1 cellular context compared by ENCODE assay signal in genomic region chr18:23437357-23438045, GRCh38.
TF ChIP-seq lines count a peak whose summit lies in the region.

No MANE protein-coding gene starts in this region.

TF ChIP-seq in HepG2, 621 proteins besides CTCF, POLR2A, EP300 and RAD21 (continued from another document and continues in another):
- TF ChIP-seq, protein P1, sequence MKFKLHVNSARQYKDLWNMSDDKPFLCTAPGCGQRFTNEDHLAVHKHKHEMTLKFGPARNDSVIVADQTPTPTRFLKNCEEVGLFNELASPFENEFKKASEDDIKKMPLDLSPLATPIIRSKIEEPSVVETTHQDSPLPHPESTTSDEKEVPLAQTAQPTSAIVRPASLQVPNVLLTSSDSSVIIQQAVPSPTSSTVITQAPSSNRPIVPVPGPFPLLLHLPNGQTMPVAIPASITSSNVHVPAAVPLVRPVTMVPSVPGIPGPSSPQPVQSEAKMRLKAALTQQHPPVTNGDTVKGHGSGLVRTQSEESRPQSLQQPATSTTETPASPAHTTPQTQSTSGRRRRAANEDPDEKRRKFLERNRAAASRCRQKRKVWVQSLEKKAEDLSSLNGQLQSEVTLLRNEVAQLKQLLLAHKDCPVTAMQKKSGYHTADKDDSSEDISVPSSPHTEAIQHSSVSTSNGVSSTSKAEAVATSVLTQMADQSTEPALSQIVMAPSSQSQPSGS (CRISPR knock-in tag; IDR thresholded peaks at IDR 0.05), result no peak
- no peak for TF ChIP-seq ZBTB40 (IDR thresholded peaks at IDR 0.05)
- TF ChIP-seq ZBTB40 (CRISPR knock-in tag; IDR thresholded peaks at IDR 0.05), result peak; percentile 44; the same call in 1 of the 2 replicates
- TF ChIP-seq ZSCAN5A (CRISPR knock-in tag; IDR thresholded peaks at IDR 0.05; ENCODE audit: borderline replicate concordance), result peak; percentile 74; the same call in 1 of the 2 replicates
- TF ChIP-seq SMAD9 (CRISPR knock-in tag; IDR thresholded peaks at IDR 0.05), result 0 out of 2 replicates have a peak, but pooled peaks have one; percentile 59
- TF ChIP-seq ZBTB7B (CRISPR knock-in tag; IDR thresholded peaks at IDR 0.05), result 0 out of 2 replicates have a peak, but pooled peaks have one; percentile 34
- TF ChIP-seq, protein P2, sequence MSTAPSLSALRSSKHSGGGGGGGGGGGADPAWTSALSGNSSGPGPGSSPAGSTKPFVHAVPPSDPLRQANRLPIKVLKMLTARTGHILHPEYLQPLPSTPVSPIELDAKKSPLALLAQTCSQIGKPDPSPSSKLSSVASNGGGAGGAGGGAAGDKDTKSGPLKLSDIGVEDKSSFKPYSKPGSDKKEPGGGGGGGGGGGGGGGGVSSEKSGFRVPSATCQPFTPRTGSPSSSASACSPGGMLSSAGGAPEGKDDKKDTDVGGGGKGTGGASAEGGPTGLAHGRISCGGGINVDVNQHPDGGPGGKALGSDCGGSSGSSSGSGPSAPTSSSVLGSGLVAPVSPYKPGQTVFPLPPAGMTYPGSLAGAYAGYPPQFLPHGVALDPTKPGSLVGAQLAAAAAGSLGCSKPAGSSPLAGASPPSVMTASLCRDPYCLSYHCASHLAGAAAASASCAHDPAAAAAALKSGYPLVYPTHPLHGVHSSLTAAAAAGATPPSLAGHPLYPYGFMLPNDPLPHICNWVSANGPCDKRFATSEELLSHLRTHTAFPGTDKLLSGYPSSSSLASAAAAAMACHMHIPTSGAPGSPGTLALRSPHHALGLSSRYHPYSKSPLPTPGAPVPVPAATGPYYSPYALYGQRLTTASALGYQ (CRISPR knock-in tag; IDR thresholded peaks at IDR 0.05), result 0 out of 2 replicates have a peak, but pooled peaks have one; percentile 28
- TF ChIP-seq NFYC (CRISPR knock-in tag; IDR thresholded peaks at IDR 0.05), result peak; percentile 84
- TF ChIP-seq ZMYM4 (CRISPR knock-in tag; IDR thresholded peaks at IDR 0.05), result peak; percentile 71
- peak; percentile 75 for TF ChIP-seq ZNF883 (CRISPR knock-in tag; IDR thresholded peaks at IDR 0.05; ENCODE audit: not compliant biosample characterization)
- TF ChIP-seq FOXC1 (CRISPR knock-in tag; IDR thresholded peaks at IDR 0.05; ENCODE audit: borderline replicate concordance), result peak; percentile 56; the same call in 1 of the 2 replicates
- TF ChIP-seq RBFOX2 (IDR thresholded peaks at IDR 0.05; ENCODE audit: low read depth, low read length), result peak; percentile 73
- TF ChIP-seq NRL (CRISPR knock-in tag; IDR thresholded peaks at IDR 0.05; ENCODE audit: borderline replicate concordance), result peak; percentile 86
- peak; percentile 52 for TF ChIP-seq ZNF781 (CRISPR knock-in tag; IDR thresholded peaks at IDR 0.05; ENCODE audit: borderline replicate concordance, not compliant biosample characterization)
- TF ChIP-seq GZF1 (CRISPR knock-in tag; IDR thresholded peaks at IDR 0.05), result 0 out of 2 replicates have a peak, but pooled peaks have one; percentile 24
- TF ChIP-seq ZNF543 (CRISPR knock-in tag; IDR thresholded peaks at IDR 0.05), result no peak
- TF ChIP-seq ZNF740 (CRISPR knock-in tag; IDR thresholded peaks at IDR 0.05), result no peak
- TF ChIP-seq, protein P3, sequence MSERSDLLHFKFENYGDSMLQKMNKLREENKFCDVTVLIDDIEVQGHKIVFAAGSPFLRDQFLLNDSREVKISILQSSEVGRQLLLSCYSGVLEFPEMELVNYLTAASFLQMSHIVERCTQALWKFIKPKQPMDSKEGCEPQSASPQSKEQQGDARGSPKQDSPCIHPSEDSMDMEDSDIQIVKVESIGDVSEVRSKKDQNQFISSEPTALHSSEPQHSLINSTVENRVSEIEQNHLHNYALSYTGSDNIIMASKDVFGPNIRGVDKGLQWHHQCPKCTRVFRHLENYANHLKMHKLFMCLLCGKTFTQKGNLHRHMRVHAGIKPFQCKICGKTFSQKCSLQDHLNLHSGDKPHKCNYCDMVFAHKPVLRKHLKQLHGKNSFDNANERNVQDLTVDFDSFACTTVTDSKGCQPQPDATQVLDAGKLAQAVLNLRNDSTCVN (CRISPR knock-in tag; IDR thresholded peaks at IDR 0.05; ENCODE audit: borderline replicate concordance), result no peak
- TF ChIP-seq YEATS2 (CRISPR knock-in tag; IDR thresholded peaks at IDR 0.05; ENCODE audit: borderline replicate concordance), result peak; percentile 61; the same call in 1 of the 2 replicates
- TF ChIP-seq, protein P4, sequence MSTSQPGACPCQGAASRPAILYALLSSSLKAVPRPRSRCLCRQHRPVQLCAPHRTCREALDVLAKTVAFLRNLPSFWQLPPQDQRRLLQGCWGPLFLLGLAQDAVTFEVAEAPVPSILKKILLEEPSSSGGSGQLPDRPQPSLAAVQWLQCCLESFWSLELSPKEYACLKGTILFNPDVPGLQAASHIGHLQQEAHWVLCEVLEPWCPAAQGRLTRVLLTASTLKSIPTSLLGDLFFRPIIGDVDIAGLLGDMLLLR (CRISPR knock-in tag; IDR thresholded peaks at IDR 0.05), result peak; percentile 71; the same call in 1 of the 2 replicates
- TF ChIP-seq, protein P5, sequence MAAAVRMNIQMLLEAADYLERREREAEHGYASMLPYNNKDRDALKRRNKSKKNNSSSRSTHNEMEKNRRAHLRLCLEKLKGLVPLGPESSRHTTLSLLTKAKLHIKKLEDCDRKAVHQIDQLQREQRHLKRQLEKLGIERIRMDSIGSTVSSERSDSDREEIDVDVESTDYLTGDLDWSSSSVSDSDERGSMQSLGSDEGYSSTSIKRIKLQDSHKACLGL (CRISPR knock-in tag; IDR thresholded peaks at IDR 0.05), result peak; percentile 89
- TF ChIP-seq ZNF263 (CRISPR knock-in tag; IDR thresholded peaks at IDR 0.05), result no peak
- TF ChIP-seq, protein P6, sequence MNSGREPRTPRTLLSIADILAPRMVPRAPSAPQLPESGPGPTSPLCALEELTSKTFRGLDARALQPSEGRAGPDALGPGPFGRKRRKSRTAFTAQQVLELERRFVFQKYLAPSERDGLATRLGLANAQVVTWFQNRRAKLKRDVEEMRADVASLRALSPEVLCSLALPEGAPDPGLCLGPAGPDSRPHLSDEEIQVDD (CRISPR knock-in tag; IDR thresholded peaks at IDR 0.05; ENCODE audit: borderline replicate concordance), result no peak
- no peak for TF ChIP-seq RARA (CRISPR knock-in tag; IDR thresholded peaks at IDR 0.05)
- TF ChIP-seq, protein P7, sequence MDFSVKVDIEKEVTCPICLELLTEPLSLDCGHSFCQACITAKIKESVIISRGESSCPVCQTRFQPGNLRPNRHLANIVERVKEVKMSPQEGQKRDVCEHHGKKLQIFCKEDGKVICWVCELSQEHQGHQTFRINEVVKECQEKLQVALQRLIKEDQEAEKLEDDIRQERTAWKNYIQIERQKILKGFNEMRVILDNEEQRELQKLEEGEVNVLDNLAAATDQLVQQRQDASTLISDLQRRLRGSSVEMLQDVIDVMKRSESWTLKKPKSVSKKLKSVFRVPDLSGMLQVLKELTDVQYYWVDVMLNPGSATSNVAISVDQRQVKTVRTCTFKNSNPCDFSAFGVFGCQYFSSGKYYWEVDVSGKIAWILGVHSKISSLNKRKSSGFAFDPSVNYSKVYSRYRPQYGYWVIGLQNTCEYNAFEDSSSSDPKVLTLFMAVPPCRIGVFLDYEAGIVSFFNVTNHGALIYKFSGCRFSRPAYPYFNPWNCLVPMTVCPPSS (IDR thresholded peaks at IDR 0.05), result no peak
- TF ChIP-seq ZNF44 (CRISPR knock-in tag; IDR thresholded peaks at IDR 0.05), result 0 out of 2 replicates have a peak, but pooled peaks have one; percentile 78
- no peak for TF ChIP-seq ZNF138 (CRISPR knock-in tag; IDR thresholded peaks at IDR 0.05; ENCODE audit: low read depth)
- TF ChIP-seq BHLHE40 (IDR thresholded peaks at IDR 0.05; ENCODE audit: low read length), result peak; percentile 39; the same call in 1 of the 2 replicates
- no peak for TF ChIP-seq CEBPG (CRISPR knock-in tag; IDR thresholded peaks at IDR 0.05)
- TF ChIP-seq ZNF274 (CRISPR knock-in tag; IDR thresholded peaks at IDR 0.05), result peak; percentile 75; the same call in 1 of the 2 replicates
- TF ChIP-seq SNAPC2 (CRISPR knock-in tag; IDR thresholded peaks at IDR 0.05), result no peak
- TF ChIP-seq NR2F6 (IDR thresholded peaks at IDR 0.05), result no peak
- TF ChIP-seq NR2F6 (CRISPR knock-in tag; IDR thresholded peaks at IDR 0.05), result 0 out of 2 replicates have a peak, but pooled peaks have one; percentile 21
- 0 out of 2 replicates have a peak, but pooled peaks have one; percentile 51 for TF ChIP-seq ZNF777 (CRISPR knock-in tag; IDR thresholded peaks at IDR 0.05)
- 0 out of 2 replicates have a peak, but pooled peaks have one; percentile 54 for TF ChIP-seq DNMT1 (CRISPR knock-in tag; IDR thresholded peaks at IDR 0.05)
- TF ChIP-seq CENPX (CRISPR knock-in tag; IDR thresholded peaks at IDR 0.05), result no peak
- TF ChIP-seq, protein P8, sequence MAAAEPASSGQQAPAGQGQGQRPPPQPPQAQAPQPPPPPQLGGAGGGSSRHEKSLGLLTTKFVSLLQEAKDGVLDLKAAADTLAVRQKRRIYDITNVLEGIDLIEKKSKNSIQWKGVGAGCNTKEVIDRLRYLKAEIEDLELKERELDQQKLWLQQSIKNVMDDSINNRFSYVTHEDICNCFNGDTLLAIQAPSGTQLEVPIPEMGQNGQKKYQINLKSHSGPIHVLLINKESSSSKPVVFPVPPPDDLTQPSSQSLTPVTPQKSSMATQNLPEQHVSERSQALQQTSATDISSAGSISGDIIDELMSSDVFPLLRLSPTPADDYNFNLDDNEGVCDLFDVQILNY (CRISPR knock-in tag; conservative IDR thresholded peaks at IDR 0.05), result peak; percentile 54; the same call in 1 of the 2 replicates
- 0 out of 2 replicates have a peak, but pooled peaks have one; percentile 30 for TF ChIP-seq HDAC2 (CRISPR knock-in tag; IDR thresholded peaks at IDR 0.05)
- 0 out of 2 replicates have a peak, but pooled peaks have one; percentile 51 for TF ChIP-seq ZNF816 (CRISPR knock-in tag; IDR thresholded peaks at IDR 0.05; ENCODE audit: borderline replicate concordance)
- peak; percentile 80 for TF ChIP-seq ZNF547 (CRISPR knock-in tag; IDR thresholded peaks at IDR 0.05)
